Comparison of ENCODE assay signal across 22 cellular contexts in genomic region chr19:5806905-5807304, GRCh38. TPM values are rescaled to one million over a fixed set of nuclear protein-coding genes. Genes with fewer than 3 reads are reported as not detected.
DNase-seq lines count a peak whose midpoint lies in the region; ATAC-seq and TF ChIP-seq lines count a peak whose summit lies in the region.
"Had no signal": no experiment of that assay in that cellular context is flagged by ENCODE, and none has a peak within 500 bp of the region (broad histone marks: within the 10 kb centered on the region; RNA-seq: fewer than 3 reads in every experiment).

No MANE protein-coding gene starts in this region.

- TF ChIP-seq POLR2A in gastroesophageal sphincter (IDR thresholded peaks at IDR 0.05): no peak
- no peak for TF ChIP-seq POLR2A in sigmoid colon (IDR thresholded peaks at IDR 0.05)

- TF ChIP-seq EP300 in SK-N-SH (IDR thresholded peaks at IDR 0.05; ENCODE audit: borderline replicate concordance in 1 of 2, low read depth in 1 of 2, low read length in 1 of 2) (no peak), gastroesophageal sphincter (IDR thresholded peaks at IDR 0.05) (no peak), sigmoid colon (IDR thresholded peaks at IDR 0.05) (no peak)

- H3K9ac ChIP-seq in SK-N-SH (no peak overlapping the region), MM.1S (ENCODE audit: low read length) (no peak overlapping the region)
- H3K9ac ChIP-seq: BLaER1 treated with 17β-estradiol and CSF1 and Interleukin-3, amounts not matched to agents 10 nM and 100 nM had no signal

- H3K27ac ChIP-seq in SK-N-SH (ENCODE audit: low read depth in 2 of 2, low read length in 1 of 2) (no peak overlapping the region), HEK293 (ENCODE audit: extremely low read depth, low read depth, low read length) (no peak overlapping the region), gastroesophageal sphincter (peak overlapping the region in 3 of 4 donors; percentile 90 to 96 (median 93)), sigmoid colon (peak overlapping the region; percentile 84 to 91 (median 90)), PC-9 (no peak overlapping the region), MM.1S (ENCODE audit: low read length) (no peak overlapping the region)
- H3K27ac ChIP-seq: 22Rv1; BLaER1 treated with 17β-estradiol and CSF1 and Interleukin-3, amounts not matched to agents 10 nM and 100 nM; SK-N-MC had no signal

- H3K4me1 ChIP-seq in SK-N-SH (ENCODE audit: control insufficient read depth in 1 of 2, insufficient read depth in 2 of 2, low read depth in 1 of 2, low read length in 1 of 2): peaks cover 3 to 17% of the 10 kb centered on the region in 2 experiments; a peak in 1 of 4 replicates
- H3K4me1 ChIP-seq in HEK293 (ENCODE audit: control insufficient read depth, insufficient read depth, low read length): peaks cover 3% of the 10 kb centered on the region; the same call in 1 of the 2 replicates
- H3K4me1 ChIP-seq in gastroesophageal sphincter: peaks cover 0 to 34% (median 10%) of the 10 kb centered on the region in 3 donors
- H3K4me1 ChIP-seq in sigmoid colon: peaks cover 0 to 30% (median 25%) of the 10 kb centered on the region in 4 donors
- H3K4me1 ChIP-seq in PC-9 (replicated peaks; ENCODE audit: insufficient read depth): no peaks in the 10 kb centered on the region
- peaks cover 4% of the 10 kb centered on the region; the same call in 1 of the 2 replicates for H3K4me1 ChIP-seq in MM.1S (ENCODE audit: low read length)

- no TSS peak for BruUV-seq in PC-9 (replicated peaks; lab: Mats Ljungman, UMichigan)

- no peaks in the 10 kb centered on the region for H3F3A ChIP-seq in SK-N-SH (replicated peaks; ENCODE audit: insufficient read depth)
- no peaks in the 10 kb centered on the region; the same call in 1 of the 2 replicates for H3F3A ChIP-seq in PC-9 (ENCODE audit: insufficient read depth, low read depth)
- H3F3A ChIP-seq in MM.1S (ENCODE audit: insufficient read depth, low read length): 0 out of 2 replicates have a peak, but pooled peaks cover 6% of the 10 kb centered on the region

- POLR2A ChIA-PET in SK-N-SH (lab: Yijun Ruan, JAX) (interaction anchor here (0.6 to 1.5 kb wide), 2 partner anchors 12 to 21 kb away, joined by 3 to 5 read pairs; no protein-coding TSS in a partner anchor), HEK293 (lab: Yijun Ruan, JAX) (interaction anchor here (0.7 to 1.0 kb wide), 2 partner anchors 69 to 97 kb away, joined by 3 read pairs; no protein-coding TSS in a partner anchor), PC-9 (lab: Charles Lee; ENCODE audit: unreplicated experiment) (no interaction called here)

- H4K20me1 ChIP-seq in SK-N-SH (ENCODE audit: insufficient read depth) (no peaks in the 10 kb centered on the region), PC-9 (ENCODE audit: insufficient read depth) (no peaks in the 10 kb centered on the region), MM.1S (ENCODE audit: insufficient read depth, low read length) (no peaks in the 10 kb centered on the region; the same call in 1 of the 2 replicates)

- H3K36me3 ChIP-seq in SK-N-SH (replicated peaks in 1 of 2; ENCODE audit: control insufficient read depth in 1 of 2, insufficient read depth in 2 of 2, low read length in 1 of 2): no peaks in the 10 kb centered on the region
- H3K36me3 ChIP-seq in HEK293 (ENCODE audit: control insufficient read depth in 2 of 2, insufficient read depth in 1 of 2, low read length in 2 of 2): no peaks in the 10 kb centered on the region
- H3K36me3 ChIP-seq in gastroesophageal sphincter: peaks cover 0 to 10% of the 10 kb centered on the region in 2 donors
- no peaks in the 10 kb centered on the region for H3K36me3 ChIP-seq in sigmoid colon
- H3K36me3 ChIP-seq in PC-9 (ENCODE audit: low read depth): no peaks in the 10 kb centered on the region
- H3K36me3 ChIP-seq in MM.1S (replicated peaks; ENCODE audit: insufficient read depth, low read length): no peaks in the 10 kb centered on the region
- H3K36me3 ChIP-seq: BLaER1 treated with 17β-estradiol and CSF1 and Interleukin-3, amounts not matched to agents 10 nM and 100 nM had no signal

- no peaks in the 10 kb centered on the region for H3K9me3 ChIP-seq in SK-N-SH
- no peaks in the 10 kb centered on the region for H3K9me3 ChIP-seq in HEK293 (ENCODE audit: control insufficient read depth, insufficient read depth, low read depth, low read length)
- no peaks in the 10 kb centered on the region for H3K9me3 ChIP-seq in gastroesophageal sphincter
- no peaks in the 10 kb centered on the region for H3K9me3 ChIP-seq in sigmoid colon
- H3K9me3 ChIP-seq in PC-9 (ENCODE audit: insufficient read depth, low read depth): no peaks in the 10 kb centered on the region
- no peaks in the 10 kb centered on the region for H3K9me3 ChIP-seq in MM.1S (replicated peaks; ENCODE audit: insufficient read depth, low read length)
- H3K9me3 ChIP-seq: BLaER1 treated with 17β-estradiol and CSF1 and Interleukin-3, amounts not matched to agents 10 nM and 100 nM had no signal

- intact Hi-C loops in sigmoid colon (cut with DNase I) (loop anchor here (1.0 to 10.0 kb wide), 2 partner anchors 18 to 318 kb away; no protein-coding TSS in a partner anchor), PC-9 (cut with micrococcal nuclease; ENCODE audit: unreplicated experiment) (loop anchor here (10.0 kb wide), 2 partner anchors 178 to 218 kb away; no protein-coding TSS in a partner anchor)

- CTCF ChIA-PET in SK-N-SH (lab: Yijun Ruan, JAX) (interaction anchor here (0.8 to 3.7 kb wide), 9 partner anchors 9 to 241 kb away, joined by 3 to 18 read pairs (median 3); no protein-coding TSS in a partner anchor), HEK293 (lab: Yijun Ruan, JAX) (interaction anchor here (0.6 to 1.6 kb wide), 9 partner anchors 14 to 760 kb away, joined by 3 to 8 read pairs (median 5); no protein-coding TSS in a partner anchor), PC-9 (lab: Charles Lee) (interaction anchor here (0.6 to 0.7 kb wide), 2 partner anchors 215 to 804 kb away, joined by 3 to 4 read pairs; no protein-coding TSS in a partner anchor)

- H3K4me2 ChIP-seq in SK-N-SH (no peak overlapping the region), PC-9 (no peak overlapping the region), MM.1S (ENCODE audit: low read depth, low read length) (no peak overlapping the region)

- ATAC-seq in SK-N-SH treated with all-trans-retinoic acid at 6 μM for 48 hours: no peak
- no peak for ATAC-seq in gastroesophageal sphincter

- H3K27me3 ChIP-seq in SK-N-SH (ENCODE audit: insufficient read depth) (peaks cover 6% of the 10 kb centered on the region; the same call in 1 of the 2 replicates), gastroesophageal sphincter (peaks cover 27% of the 10 kb centered on the region), sigmoid colon (peaks cover 0 to 27% (median 12%) of the 10 kb centered on the region in 3 donors), PC-9 (ENCODE audit: insufficient read depth, low read depth) (0 out of 2 replicates have a peak, but pooled peaks cover 8% of the 10 kb centered on the region), MM.1S (replicated peaks; ENCODE audit: insufficient read depth, low read length) (peaks cover 14% of the 10 kb centered on the region)

- no peak overlapping the region for H2AFZ ChIP-seq in SK-N-SH (ENCODE audit: low read depth)
- H2AFZ ChIP-seq in PC-9: no peak overlapping the region
- H2AFZ ChIP-seq in MM.1S (ENCODE audit: low read length): no peak overlapping the region

- H3K4me3 ChIP-seq in SK-N-SH (ENCODE audit: low read depth in 2 of 2, low read length in 1 of 2): no peak overlapping the region
- no peak overlapping the region for H3K4me3 ChIP-seq in HEK293 (ENCODE audit: low read depth, low read length)
- H3K4me3 ChIP-seq in gastroesophageal sphincter: no peak overlapping the region
- H3K4me3 ChIP-seq in sigmoid colon: no peak overlapping the region
- no peak overlapping the region for H3K4me3 ChIP-seq in PC-9
- H3K4me3 ChIP-seq in MM.1S (ENCODE audit: low read length): no peak overlapping the region
- H3K4me3 ChIP-seq: BLaER1 treated with 17β-estradiol and CSF1 and Interleukin-3, amounts not matched to agents 10 nM and 100 nM had no signal

- TF ChIP-seq CTCF in SK-N-SH (IDR thresholded peaks at IDR 0.05): no peak
- no peak for TF ChIP-seq CTCF in HEK293 (tag by site-specific recombination; IDR thresholded peaks at IDR 0.05)
- no peak for TF ChIP-seq CTCF in gastroesophageal sphincter (IDR thresholded peaks at IDR 0.05)
- TF ChIP-seq CTCF in sigmoid colon (IDR thresholded peaks at IDR 0.05): no peak
- no peak for TF ChIP-seq CTCF in PC-9 (conservative IDR thresholded peaks at IDR 0.05)
- no peak for TF ChIP-seq CTCF in MM.1S (IDR thresholded peaks at IDR 0.05; ENCODE audit: low read length)

- H3K9me2 ChIP-seq in SK-N-SH: no peaks in the 10 kb centered on the region
- no peaks in the 10 kb centered on the region for H3K9me2 ChIP-seq in PC-9 (ENCODE audit: insufficient read depth)
- no peaks in the 10 kb centered on the region for H3K9me2 ChIP-seq in MM.1S (replicated peaks; ENCODE audit: insufficient read depth, low read length)

- DNase-seq in SK-N-SH: no peak
- DNase-seq in sigmoid colon: no peak
- DNase-seq in PC-9: no peak
- no peak for DNase-seq in NCI-H2227 treated with DMSO at 0.1 percent for 48 hours (lab: John Stamatoyannopoulos, UW)
- no peak for DNase-seq in MM.1S
- DNase-seq: ACHN, Karpas-422, NCI-H1694, NCI-H2081 treated with DMSO at 0.1 percent for 48 hours, NCI-H446 treated with DMSO at 0.1 percent for 48 hours, NCI-H526 treated with DMSO at 0.1 percent for 48 hours, SHP77 treated with DMSO at 0.1 percent for 48 hours had no signal

- WGBS in SK-N-SH (ENCODE audit: low lambda C conversion rate): 98% methylated on average over 4 of the region's 5 CpGs
- 87 to 94% methylated on average over 3 to 5 of the region's 5 CpGs for WGBS in gastroesophageal sphincter (ENCODE audit: low coverage in 1 of 2), 2 donors
- WGBS in sigmoid colon, 2 donors: 94 to 97% methylated on average over 5 of the region's 5 CpGs

- no peak for TF ChIP-seq RAD21 in SK-N-SH (IDR thresholded peaks at IDR 0.05; ENCODE audit: low read length)

- H3K79me2 ChIP-seq in SK-N-SH (ENCODE audit: insufficient read depth): no peaks in the 10 kb centered on the region
- H3K79me2 ChIP-seq in PC-9 (ENCODE audit: low read depth): no peaks in the 10 kb centered on the region
- peaks cover 4% of the 10 kb centered on the region; the same call in 1 of the 2 replicates for H3K79me2 ChIP-seq in MM.1S (ENCODE audit: low read length)

RNA-seq across cellular contexts. Expression of gene NRTN, which starts 2.0 kb away (rescaled TPM):
- polyA plus RNA-seq in SK-N-SH (2012; rRNA removed) (0.54 and 0.99 TPM in 2 replicates), sigmoid colon (1 to 10 TPM in 1 of 3 donors, not detected in 2; 1.7 TPM)
- 0.31 and 0.77 TPM in 2 replicates for polyA plus RNA-seq in SK-N-SH (2012; cell fraction: cytosol; rRNA removed)
- polyA plus RNA-seq in SK-N-SH (2012; cell fraction: nucleus; rRNA removed): 0.73 and 0.92 TPM in 2 replicates
- total RNA-seq in gastroesophageal sphincter (10 to 100 TPM in 2 of 4 donors, 1 to 10 TPM in 2; 3.6 to 27.2 (median 14.6) TPM), sigmoid colon (10 to 100 TPM in 1 of 4 donors, 1 to 10 TPM in 3; 6.1 to 12.2 (median 6.6) TPM), PC-9 (2021) (1.9 and 3.5 TPM in 2 replicates)
- total RNA-seq: RPMI7951 had no signal

RNA-seq across cellular contexts. Expression of gene DUS3L, which starts 15.9 kb away (rescaled TPM):
- polyA plus RNA-seq in SK-N-SH (2012; rRNA removed) (44.0 and 45.2 TPM in 2 replicates), sigmoid colon (10 to 100 TPM in 2 of 3 donors, 1 to 10 TPM in 1; 8.3 to 42.0 (median 15.0) TPM)
- 20.9 and 24.8 TPM in 2 replicates for polyA plus RNA-seq in SK-N-SH (2012; cell fraction: cytosol; rRNA removed)
- polyA plus RNA-seq in SK-N-SH (2012; cell fraction: nucleus; rRNA removed): 151 and 182 TPM in 2 replicates
- total RNA-seq in gastroesophageal sphincter (10 to 100 TPM; 14.1 to 39.4 (median 22.6) TPM), sigmoid colon (10 to 100 TPM; 26.7 to 37.4 (median 31.7) TPM), PC-9 (2021) (27.1 and 29.2 TPM in 2 replicates)

RNA-seq across cellular contexts. Expression of gene PRR22, which starts 22.4 kb away (rescaled TPM):
- polyA plus RNA-seq in SK-N-SH (2012; rRNA removed) (0.82 and 0.91 TPM in 2 replicates), sigmoid colon (1 to 10 TPM in 1 of 3 donors, under 1 TPM in 1, not detected in 1; 0.60 to 9.2 TPM)
- polyA plus RNA-seq in SK-N-SH (2012; cell fraction: cytosol; rRNA removed): 0.12 and 0.25 TPM in 2 replicates
- polyA plus RNA-seq in SK-N-SH (2012; cell fraction: nucleus; rRNA removed): 8.4 and 9.5 TPM in 2 replicates
- total RNA-seq in gastroesophageal sphincter (under 1 TPM in 1 of 4 donors, not detected in 3; 0.40 TPM), sigmoid colon (1 to 10 TPM in 1 of 4 donors, under 1 TPM in 1, not detected in 2; 0.71 to 1.1 TPM), PC-9 (2021) (4.5 and 4.6 TPM in 2 replicates)

RNA-seq across cellular contexts. Expression of gene FUT6, which starts 32.6 kb away (rescaled TPM):
- polyA plus RNA-seq in SK-N-SH (2012; rRNA removed) (not detected in 2 replicates), sigmoid colon (10 to 100 TPM; 14.8 to 61.1 (median 21.0) TPM)
- not detected in 2 replicates for polyA plus RNA-seq in SK-N-SH (2012; cell fraction: cytosol; rRNA removed)
- not detected in 2 replicates for polyA plus RNA-seq in SK-N-SH (2012; cell fraction: nucleus; rRNA removed)
- total RNA-seq in gastroesophageal sphincter (1 to 10 TPM in 1 of 4 donors, not detected in 3; 3.0 TPM), sigmoid colon (not detected), PC-9 (2021) (0.43 and 0.55 TPM in 2 replicates)
- total RNA-seq: Daoy, H4, M059J, RPMI7951 had no signal

RNA-seq across cellular contexts. Expression of gene FUT3, which starts 44.3 kb away (rescaled TPM):
- not detected in 2 replicates for polyA plus RNA-seq in SK-N-SH (2012; rRNA removed)
- not detected in 2 replicates for polyA plus RNA-seq in SK-N-SH (2012; cell fraction: cytosol; rRNA removed)
- polyA plus RNA-seq in SK-N-SH (2012; cell fraction: nucleus; rRNA removed): not detected in 2 replicates
- 1 to 10 TPM in 2 of 4 donors, under 1 TPM in 1, not detected in 1; 0.12 to 4.8 (median 4.5) TPM for total RNA-seq in gastroesophageal sphincter
- total RNA-seq in sigmoid colon: under 1 TPM in 1 of 4 donors, not detected in 3; 0.83 TPM
- 100 to 1,000 TPM in 1 of 3 donors, 10 to 100 TPM in 2; 24.6 to 168 (median 34.4) TPM for polyA plus RNA-seq in sigmoid colon
- total RNA-seq in PC-9 (2021): 28.5 and 28.7 TPM in 2 replicates
- total RNA-seq: Daoy, H4, M059J, RPMI7951 had no signal

Comparison
In these comparisons a context has a peak if more than half of its experiments do, and no peak if none do; other contexts are left out.
1. H3K27ac ChIP-seq: peak in gastroesophageal sphincter (3 of 4) and sigmoid colon (4 of 4); none in SK-N-SH (0 of 2), HEK293 (single experiment), PC-9 (single experiment) and MM.1S (single experiment).